9 cellular contexts compared by ENCODE assay signal in genomic region chr12:3117628-3118027, GRCh38. TPM values are rescaled to one million over a fixed set of nuclear protein-coding genes. Genes with fewer than 3 reads are reported as not detected.
DNase-seq lines count a peak whose midpoint lies in the region; TF ChIP-seq lines count a peak whose summit lies in the region.
"Had no signal": no experiment of that assay in that cellular context is flagged by ENCODE, and none has a peak within 500 bp of the region (broad histone marks: within the 10 kb centered on the region; RNA-seq: fewer than 3 reads in every experiment).

No MANE protein-coding gene starts in this region.

- no peaks in the 10 kb centered on the region for H3K36me3 ChIP-seq in adrenal gland (replicated peaks in 1 of 2)

- no peak for TF ChIP-seq POLR2A in adrenal gland (IDR thresholded peaks at IDR 0.05)

- 73 to 80% (median 79%) methylated on average over 3 of the region's 3 CpGs for WGBS in adrenal gland, 4 donors

- peaks cover 4 to 26% of the 10 kb centered on the region in 2 donors for H3K4me1 ChIP-seq in adrenal gland (replicated peaks in 1 of 2)

- peak overlapping the region in 2 of 5 donors; percentile 57 to 85 for H3K27ac ChIP-seq in adrenal gland

- intact Hi-C loops in adrenal gland (cut with DNase I), result loop anchor here in 1 of 2 donors (5.0 kb wide), 1 partner anchor 35 kb away; no protein-coding TSS in a partner anchor

- H3K4me3 ChIP-seq in epithelial cell of proximal tubule (ENCODE audit: low read depth, low read length) (peak overlapping the region; percentile 22), adrenal gland (no peak overlapping the region)

- TF ChIP-seq CTCF in epithelial cell of proximal tubule (conservative IDR thresholded peaks at IDR 0.05; ENCODE audit: low read depth, low read length), result no peak
- no peak for TF ChIP-seq CTCF in adrenal gland (IDR thresholded peaks at IDR 0.05)

- H3K27me3 ChIP-seq in adrenal gland, result no peaks in the 10 kb centered on the region

- DNase-seq in AG20443 (ENCODE audit: low spot score) (peak; percentile 63), NCI-H226 (peak; percentile 83), epithelial cell of proximal tubule (ENCODE audit: low read depth) (no peak), non-pigmented ciliary epithelial cell (ENCODE audit: low read depth) (peak; percentile 85), adrenal gland (no peak), germinal center (ENCODE audit: low spot score) (no peak)
- no peak for DNase-seq in activated CD8-positive, alpha-beta memory T cell treated with anti-CD3 and anti-CD28 coated beads, Interleukin-2, amount 50 U/mL, for 48 hours
- DNase-seq in NK-92 treated with Interleukin-12 subunit alpha and Interleukin-12 subunit beta, amount 100 ng/mL, for 24 hours (lab: John Stamatoyannopoulos, UW), result no peak
- DNase-seq: COR-L47 had no signal

- H3K9me3 ChIP-seq in adrenal gland (replicated peaks in 1 of 3), result no peaks in the 10 kb centered on the region

RNA-seq across cellular contexts. Expression of gene TSPAN9, which starts 40.4 kb away (rescaled TPM):
- total RNA-seq in epithelial cell of proximal tubule (20.5 and 21.6 TPM in 2 replicates), adrenal gland (10 to 100 TPM; 15.3 to 31.4 (median 27.3) TPM)
- polyA plus RNA-seq in adrenal gland, result 10 to 100 TPM; 12.4 to 18.1 (median 16.5) TPM

Comparison
In these comparisons a context has a peak if more than half of its experiments do, and no peak if none do; other contexts are left out.
1. DNase-seq: peak in AG20443 (single experiment), NCI-H226 (single experiment) and non-pigmented ciliary epithelial cell (single experiment); none in epithelial cell of proximal tubule (single experiment), activated CD8-positive, alpha-beta memory T cell treated with anti-CD3 and anti-CD28 coated beads, Interleukin-2, amount 50 U/mL, for 48 hours (single experiment), NK-92 treated with Interleukin-12 subunit alpha and Interleukin-12 subunit beta, amount 100 ng/mL, for 24 hours (single experiment), adrenal gland (0 of 7) and germinal center (single experiment).